ENCODE assay signal across 8 cellular contexts in the genomic region with DNA sequence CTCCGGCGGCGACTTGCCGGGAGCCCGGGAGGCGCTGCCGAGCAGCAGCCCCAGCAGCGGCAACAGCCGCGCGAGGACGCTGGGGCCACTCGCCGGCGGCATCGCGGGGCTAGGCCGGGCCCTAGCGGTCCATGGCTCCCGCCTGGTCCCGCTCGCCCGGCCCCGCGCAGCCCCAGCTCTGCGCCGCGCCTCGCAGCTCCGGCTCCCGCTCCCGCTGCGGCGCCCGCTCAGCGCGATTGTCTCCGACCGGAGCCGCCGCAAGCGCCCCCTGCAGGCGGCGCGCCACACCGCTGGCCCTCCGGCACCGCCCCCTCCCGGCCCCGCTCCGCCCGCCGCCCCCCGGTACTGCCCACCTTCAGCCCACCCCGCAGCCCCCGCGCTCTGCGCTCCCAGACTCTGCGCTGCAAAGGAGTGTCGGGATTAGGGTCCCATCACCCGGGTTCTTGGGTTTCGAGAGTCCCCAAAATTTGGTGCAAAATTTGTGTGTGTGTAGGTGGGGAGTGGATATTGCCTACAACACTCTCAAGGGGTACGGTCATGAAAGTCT. TPM values are rescaled to one million over a fixed set of nuclear protein-coding genes. Genes with fewer than 3 reads are reported as not detected.
DNase-seq lines count a peak whose midpoint lies in the region; ATAC-seq, FAIRE-seq and TF ChIP-seq lines count a peak whose summit lies in the region.

A gene (minus strand): TSS at position 241 of the 547 bp plus-strand sequence. CDS start 139 bp downstream, at position 102.

- H3K36me3 Mint-ChIP-seq in activated naive CD8-positive, alpha-beta T cell: no peaks in the 10 kb centered on the region

- peaks cover 4 to 28% of the 10 kb centered on the region in 2 experiments; a peak in 2 of 4 replicates for H3K79me1 ChIP-seq in IMR-90 (ENCODE audit: low read depth in 1 of 2, low read length in 2 of 2)

- H3K27ac ChIP-seq in IMR-90 (ENCODE audit: insufficient read depth, low read length): peak within 1 kb of the TSS; percentile 26; the same call in 1 of the 2 replicates
- H3K27ac ChIP-seq in SK-N-MC: peak within 1 kb of the TSS; percentile 71
- no peak within 1 kb of the TSS for H3K27ac ChIP-seq in pancreas
- H3K27ac ChIP-seq in vagina: peak within 1 kb of the TSS; percentile 83

- no peak within 1 kb of the TSS for H2BK5ac ChIP-seq in IMR-90 (ENCODE audit: low read depth, low read length, poor library complexity, severe bottlenecking)

- H3K36me3 ChIP-seq in IMR-90 (ENCODE audit: control insufficient read depth, insufficient read depth, low read length) (peaks cover 3% of the 10 kb centered on the region; the same call in 1 of the 2 replicates), SK-N-MC (ENCODE audit: insufficient read depth, low read length) (no peaks in the 10 kb centered on the region), pancreas (no peaks in the 10 kb centered on the region), vagina (no peaks in the 10 kb centered on the region)

- H4K5ac ChIP-seq in IMR-90 (ENCODE audit: low read depth, low read length): no peak within 1 kb of the TSS

- 0 out of 2 replicates have a peak within 1 kb of the TSS, but pooled peaks have one; percentile 6 for H3K56ac ChIP-seq in IMR-90 (ENCODE audit: extremely low read depth, insufficient read depth, low read length)

- peak; percentile 70 for FAIRE-seq in GM12891 (lab: Jason Lieb, UNC)
- no peak for FAIRE-seq in pancreas (lab: Jason Lieb, UNC)

- H3K4me3 ChIP-seq in IMR-90 (ENCODE audit: insufficient read depth, low read depth, low read length) (peak within 1 kb of the TSS; percentile 88), SK-N-MC (peak within 1 kb of the TSS; percentile 93), pancreas (peak within 1 kb of the TSS; percentile 31 to 67 (median 46)), vagina (peak within 1 kb of the TSS; percentile 69 to 85)

- peak within 1 kb of the TSS; percentile 93 for H2AFZ ChIP-seq in IMR-90 (replicated peaks; ENCODE audit: low read length, poor library complexity)

- no peak within 1 kb of the TSS for H3K27ac Mint-ChIP-seq in activated naive CD8-positive, alpha-beta T cell

- peak within 1 kb of the TSS; percentile 80 for H3K4me3 Mint-ChIP-seq in activated naive CD8-positive, alpha-beta T cell

- TF ChIP-seq RAD21 in IMR-90 (IDR thresholded peaks at IDR 0.05; ENCODE audit: low read length): peak; percentile 38

- no peak within 1 kb of the TSS for H4K91ac ChIP-seq in IMR-90 (ENCODE audit: insufficient read depth, low read depth, low read length)

- dilution Hi-C loops in IMR-90 (cut with HindIII; ENCODE audit: low sequenced_read_pairs, unreplicated experiment): no loop called here

- TF ChIP-seq POLR2A in GM12891 (IDR thresholded peaks at IDR 0.05; ENCODE audit: low read depth, low read length) (no peak), IMR-90 (IDR thresholded peaks at IDR 0.05; ENCODE audit: low read depth, low read length) (no peak), vagina (IDR thresholded peaks at IDR 0.05) (no peak)

- H2BK20ac ChIP-seq in IMR-90 (ENCODE audit: low read depth, low read length): no peak within 1 kb of the TSS

- H2BK120ac ChIP-seq in IMR-90 (ENCODE audit: low read depth, low read length): 0 out of 2 replicates have a peak within 1 kb of the TSS, but pooled peaks have one; percentile 4

- no TSS peak for BruUV-seq in IMR-90 (replicated peaks; lab: Mats Ljungman, UMichigan)

- H3K27me3 ChIP-seq in IMR-90 (ENCODE audit: control insufficient read depth, insufficient read depth, low read length) (peaks cover 20% of the 10 kb centered on the region), pancreas (no peaks in the 10 kb centered on the region), vagina (no peaks in the 10 kb centered on the region)

- peak; percentile 71 for TF ChIP-seq CTCF in IMR-90 (conservative IDR thresholded peaks at IDR 0.05; ENCODE audit: low read depth, low read length)
- peak; percentile 48 to 87 (median 64) for TF ChIP-seq CTCF in pancreas (IDR thresholded peaks at IDR 0.05)
- TF ChIP-seq CTCF in vagina (IDR thresholded peaks at IDR 0.05): peak in 1 of 3 experiments; percentile 86

- H3K9me1 ChIP-seq in IMR-90 (ENCODE audit: insufficient read depth, low read length): peaks cover 8% of the 10 kb centered on the region; the same call in 1 of the 2 replicates

- peaks cover 9% of the 10 kb centered on the region for H3K4me1 Mint-ChIP-seq in activated naive CD8-positive, alpha-beta T cell (ENCODE audit: low read depth)

- H3K27me3 Mint-ChIP-seq in activated naive CD8-positive, alpha-beta T cell: peaks cover 2% of the 10 kb centered on the region

- peak within 1 kb of the TSS; percentile 87 for H2AK9ac ChIP-seq in IMR-90 (replicated peaks; ENCODE audit: low read depth, low read length, poor library complexity)

- H3K4me1 ChIP-seq in IMR-90 (ENCODE audit: control insufficient read depth, insufficient read depth, low read length) (peaks cover 15% of the 10 kb centered on the region), pancreas (no peaks in the 10 kb centered on the region), vagina (peaks cover 38% of the 10 kb centered on the region)

- WGBS in IMR-90 (ENCODE audit: extremely low coverage in 2 of 2, insufficient read length in 1 of 2), 2 experiments: 0% methylated on average over 34 of the region's 63 CpGs; no CpG with 5 or more reads in 1 of the 2 experiments
- 0 to 1% methylated on average over 24 to 63 of the region's 63 CpGs for WGBS in pancreas, 2 donors

- no peak within 1 kb of the TSS for H2BK15ac ChIP-seq in IMR-90 (ENCODE audit: low read depth, low read length)

- POLR2A ChIA-PET in IMR-90 (lab: Charles Lee; ENCODE audit: unreplicated experiment): no interaction called here

- H3K9me3 Mint-ChIP-seq in activated naive CD8-positive, alpha-beta T cell (ENCODE audit: low read depth): no peaks in the 10 kb centered on the region

- H3K18ac ChIP-seq in IMR-90 (ENCODE audit: low read depth, low read length): no peak within 1 kb of the TSS; the same call in 1 of the 2 replicates

- H3K9me3 ChIP-seq in IMR-90 (ENCODE audit: control insufficient read depth, insufficient read depth, low read length): no peaks in the 10 kb centered on the region
- no peaks in the 10 kb centered on the region for H3K9me3 ChIP-seq in SK-N-MC (ENCODE audit: low read depth, low read length)
- no peaks in the 10 kb centered on the region for H3K9me3 ChIP-seq in pancreas
- H3K9me3 ChIP-seq in vagina: no peaks in the 10 kb centered on the region

- in situ Hi-C loops in IMR-90 (cut with MboI; ENCODE audit: low sequenced_read_pairs): no loop called here

- no peak within 1 kb of the TSS for H2AK5ac ChIP-seq in IMR-90 (ENCODE audit: low read depth, low read length)

- CTCF ChIA-PET in IMR-90 (lab: Yijun Ruan, JAX): interaction anchor here (0.9 to 1.7 kb wide), 6 partner anchors 10 to 160 kb away, joined by 3 to 6 read pairs (median 4); no protein-coding TSS in a partner anchor

- peak within 1 kb of the TSS; percentile 96 for H3K4me2 ChIP-seq in IMR-90 (ENCODE audit: low read depth, low read length)

- peak within 1 kb of the TSS; percentile 51; the same call in 1 of the 2 replicates for H3K14ac ChIP-seq in IMR-90 (replicated peaks; ENCODE audit: low read depth, low read length)

- H3K23ac ChIP-seq in IMR-90 (ENCODE audit: low read depth, low read length): no peak within 1 kb of the TSS; the same call in 1 of the 2 replicates

- H3K9ac ChIP-seq in IMR-90 (ENCODE audit: low read depth, low read length) (peak within 1 kb of the TSS; percentile 71), SK-N-MC (ENCODE audit: insufficient read length) (peak within 1 kb of the TSS; percentile 95)

- DNase-seq in GM12891 (ENCODE audit: insufficient read length, low spot score) (peak; percentile 91), IMR-90 (peak; percentile 41), SK-N-MC (ENCODE audit: low read depth, low spot score) (no peak), Right ventricle myocardium superior (peak; percentile 79), pancreas (peak in 5 of 6 donors; percentile 32 to 90 (median 68)), vagina (ENCODE audit: extremely low spot score in 2 of 2) (no peak), posterior vena cava (ENCODE audit: low spot score) (no peak)

- H3K4ac ChIP-seq in IMR-90 (ENCODE audit: low read depth, low read length): no peak within 1 kb of the TSS

- peak within 1 kb of the TSS in 1 of 2 experiments; percentile 69; a peak in 1 of 4 replicates for H4K8ac ChIP-seq in IMR-90 (ENCODE audit: low read depth in 2 of 2, low read length in 2 of 2)

- intact Hi-C loops in IMR-90 (cut with micrococcal nuclease): no loop called here
- intact Hi-C loops in Right ventricle myocardium superior (cut with DNase I): no loop called here
- intact Hi-C loops in pancreas (cut with DNase I): no loop called here
- intact Hi-C loops in vagina (cut with DNase I): no loop called here
- intact Hi-C loops in posterior vena cava (cut with DNase I): no loop called here

- H4K20me1 ChIP-seq in IMR-90 (ENCODE audit: insufficient read depth, low read length): peaks cover 11% of the 10 kb centered on the region

- ATAC-seq in IMR-90 (ENCODE audit: low read depth) (peak; percentile 91), Right ventricle myocardium superior (ENCODE audit: poor library complexity) (peak; percentile 95), pancreas (peak; percentile 86 to 94 (median 92))

TF ChIP-seq in GM12891, 5 proteins besides CTCF, POLR2A, EP300 and RAD21:
- TF ChIP-seq PAX5 (IDR thresholded peaks at IDR 0.05; ENCODE audit: insufficient read depth, low read length, severe bottlenecking) (peak; percentile 11), TAF1 (IDR thresholded peaks at IDR 0.05; ENCODE audit: low read depth, low read length) (no peak)
TF ChIP-seq in GM12891: peak in this region for 1.

TF ChIP-seq in IMR-90, 13 proteins besides CTCF, POLR2A, EP300 and RAD21 (continues in another document):
- TF ChIP-seq MAFK (IDR thresholded peaks at IDR 0.05; ENCODE audit: low read depth, low read length): no peak
- no peak for TF ChIP-seq RFX5 (IDR thresholded peaks at IDR 0.05; ENCODE audit: low read depth, low read length)
- 0 out of 2 replicates have a peak, but pooled peaks have one; percentile 10 for TF ChIP-seq MXI1 (IDR thresholded peaks at IDR 0.05; ENCODE audit: borderline replicate concordance, low read depth, low read length)

RNA-seq across cellular contexts. Expression of the gene that starts here (rescaled TPM):
- polyA plus RNA-seq in GM12891 (2012; ENCODE audit: low read depth, missing spikeins): 0.98 TPM
- total RNA-seq in IMR-90 (2012; rRNA removed): 3.1 and 3.2 TPM in 2 replicates
- 5.9 and 8.1 TPM in 2 replicates for polyA plus RNA-seq in IMR-90 (2012; rRNA removed)
- polyA plus RNA-seq in IMR-90 (2012; cell fraction: cytosol; rRNA removed): 3.5 and 12.3 TPM in 2 replicates
- polyA plus RNA-seq in IMR-90 (2012; cell fraction: nucleus; rRNA removed; ENCODE audit: low replicate concordance): 3.7 and 9.3 TPM in 2 replicates
- total RNA-seq in Right ventricle myocardium superior: 0.62 TPM
- total RNA-seq in pancreas: under 1 TPM; 0.24 to 0.97 (median 0.44) TPM
- 1 to 10 TPM in 1 of 2 donors, under 1 TPM in 1; 0.87 to 1.3 TPM for polyA plus RNA-seq in pancreas
- total RNA-seq in vagina: 4.2 TPM
- under 1 TPM; 0.43 to 0.69 TPM for total RNA-seq in posterior vena cava

Comparison
In these comparisons a context has a peak if more than half of its experiments do, and no peak if none do; other contexts are left out.
1. Peak in DNase-seq and ATAC-seq in Right ventricle myocardium superior; RNA of the gene not detected or under 1 TPM.
2. DNase-seq: peak in GM12891 (single experiment), IMR-90 (single experiment) and pancreas (5 of 6); none in SK-N-MC (single experiment), vagina (0 of 2) and posterior vena cava (single experiment).
3. H3K27ac ChIP-seq: peak in IMR-90 (single experiment), SK-N-MC (single experiment) and vagina (single experiment); none in pancreas (0 of 4).
4. Peak in every context shown above with its lines, with median percentiles within 50 percentile points of each other: ATAC-seq and H3K4me3 ChIP-seq.